Comparison of ENCODE assay signal across 1 cellular context in genomic region chr13:36870050-36870692, GRCh38.
TF ChIP-seq lines count a peak whose summit lies in the region.

No MANE protein-coding gene starts in this region.

TF ChIP-seq in HepG2, 621 proteins besides CTCF, POLR2A, EP300 and RAD21 (continued from another document and continues in another):
- no peak for TF ChIP-seq ZGPAT (CRISPR knock-in tag; IDR thresholded peaks at IDR 0.05)
- TF ChIP-seq SP1 (IDR thresholded peaks at IDR 0.05), result no peak
- TF ChIP-seq SP1 (CRISPR knock-in tag; IDR thresholded peaks at IDR 0.05), result no peak
- TF ChIP-seq TEF (CRISPR knock-in tag; IDR thresholded peaks at IDR 0.05), result no peak
- TF ChIP-seq ZNF687 (CRISPR knock-in tag; IDR thresholded peaks at IDR 0.05), result no peak
- no peak for TF ChIP-seq ZNF17 (CRISPR knock-in tag; IDR thresholded peaks at IDR 0.05)
- TF ChIP-seq ZNF331 (CRISPR knock-in tag; IDR thresholded peaks at IDR 0.05), result no peak
- no peak for TF ChIP-seq GATAD1 (CRISPR knock-in tag; IDR thresholded peaks at IDR 0.05)
- peak; percentile 63; the same call in 1 of the 2 replicates for TF ChIP-seq IRF2 (CRISPR knock-in tag; IDR thresholded peaks at IDR 0.05)
- TF ChIP-seq MXD4 (CRISPR knock-in tag; IDR thresholded peaks at IDR 0.05), result no peak
- TF ChIP-seq ZNF20 (CRISPR knock-in tag; IDR thresholded peaks at IDR 0.05), result no peak
- TF ChIP-seq MZF1 (CRISPR knock-in tag; IDR thresholded peaks at IDR 0.05; ENCODE audit: borderline replicate concordance), result no peak
- TF ChIP-seq KDM2A (CRISPR knock-in tag; IDR thresholded peaks at IDR 0.05; ENCODE audit: borderline replicate concordance, low read depth), result no peak
- TF ChIP-seq ZNF234 (CRISPR knock-in tag; conservative IDR thresholded peaks at IDR 0.05), result no peak
- no peak for TF ChIP-seq ZNF30 (CRISPR knock-in tag; IDR thresholded peaks at IDR 0.05)
- no peak for TF ChIP-seq NR0B2 (CRISPR knock-in tag; IDR thresholded peaks at IDR 0.05)
- no peak for TF ChIP-seq ZNF160 (CRISPR knock-in tag; IDR thresholded peaks at IDR 0.05)
- no peak for TF ChIP-seq KDM6A (CRISPR knock-in tag; IDR thresholded peaks at IDR 0.05; ENCODE audit: low read depth)
- TF ChIP-seq ZNF276 (CRISPR knock-in tag; IDR thresholded peaks at IDR 0.05; ENCODE audit: low read depth), result no peak
- no peak for TF ChIP-seq ONECUT2 (CRISPR knock-in tag; IDR thresholded peaks at IDR 0.05)
- TF ChIP-seq NRL (CRISPR knock-in tag; IDR thresholded peaks at IDR 0.05; ENCODE audit: borderline replicate concordance), result no peak
- peak; percentile 81 for TF ChIP-seq RCOR2 (CRISPR knock-in tag; IDR thresholded peaks at IDR 0.05)
- no peak for TF ChIP-seq CSRNP1 (CRISPR knock-in tag; IDR thresholded peaks at IDR 0.05)
- no peak for TF ChIP-seq ESRRA (CRISPR knock-in tag; IDR thresholded peaks at IDR 0.05; ENCODE audit: low read depth)
- peak; percentile 77; the same call in 1 of the 2 replicates for TF ChIP-seq TBX2 (CRISPR knock-in tag; IDR thresholded peaks at IDR 0.05; ENCODE audit: borderline replicate concordance)
- TF ChIP-seq SOX5 (CRISPR knock-in tag; IDR thresholded peaks at IDR 0.05; ENCODE audit: borderline replicate concordance), result peak; percentile 81; the same call in 1 of the 2 replicates
- peak; percentile 71; the same call in 1 of the 2 replicates for TF ChIP-seq CEBPB (IDR thresholded peaks at IDR 0.05; ENCODE audit: borderline replicate concordance, low read depth, low read length)
- TF ChIP-seq SKIL (CRISPR knock-in tag; IDR thresholded peaks at IDR 0.05; ENCODE audit: borderline replicate concordance), result no peak
- peak; percentile 60; the same call in 1 of the 2 replicates for TF ChIP-seq TCF7 (IDR thresholded peaks at IDR 0.05; ENCODE audit: low read depth)
- no peak for TF ChIP-seq NFATC3 (CRISPR knock-in tag; IDR thresholded peaks at IDR 0.05)
- TF ChIP-seq KAT7 (CRISPR knock-in tag; IDR thresholded peaks at IDR 0.05; ENCODE audit: borderline replicate concordance), result no peak
- no peak for TF ChIP-seq ZHX1 (CRISPR knock-in tag; IDR thresholded peaks at IDR 0.05; ENCODE audit: low read depth)
- no peak for TF ChIP-seq GMEB2 (CRISPR knock-in tag; IDR thresholded peaks at IDR 0.05; ENCODE audit: low read depth)
- TF ChIP-seq MTA3 (CRISPR knock-in tag; IDR thresholded peaks at IDR 0.05), result no peak
- TF ChIP-seq ZBTB39 (CRISPR knock-in tag; IDR thresholded peaks at IDR 0.05), result no peak
- TF ChIP-seq JUN (CRISPR knock-in tag; IDR thresholded peaks at IDR 0.05), result no peak
- peak; percentile 40; the same call in 1 of the 2 replicates for TF ChIP-seq NCOR1 (IDR thresholded peaks at IDR 0.05; ENCODE audit: borderline replicate concordance, low read length)
